In the genomic region with DNA sequence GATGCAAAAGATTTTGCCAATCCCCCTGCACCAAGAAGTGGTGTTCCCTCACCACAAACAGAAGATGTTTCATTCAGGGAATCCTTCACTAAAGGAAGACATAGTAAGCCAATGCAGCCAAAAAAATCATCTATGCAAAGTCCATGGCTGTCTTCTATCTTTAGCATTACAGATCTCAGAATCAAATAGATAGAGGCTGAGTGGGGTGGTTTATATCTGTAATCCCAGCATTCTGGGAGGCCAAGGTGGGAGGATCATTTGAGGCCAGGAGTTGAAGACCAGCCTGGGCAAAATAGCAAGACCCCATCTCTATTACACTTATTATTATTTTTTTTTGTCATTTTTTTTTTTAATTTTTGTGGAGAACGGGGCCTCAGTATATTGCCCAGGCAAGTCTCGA, we compare ENCODE assay signal across 27 cellular contexts.
"Had no signal": no experiment of that assay in that cellular context is flagged by ENCODE, and none has a peak within 500 bp of the region (broad histone marks: within the 10 kb centered on the region; RNA-seq: fewer than 3 reads in every experiment).

No MANE protein-coding gene starts in this region.

- H3K27me3 Mint-ChIP-seq: stimulated activated memory B cell treated with anti-CD40 and anti-IgM and Interleukin-4, amounts not matched to agents 10 μg/mL and 1 μg/mL and 100 μg/mL, for 72 hours; stimulated activated naive CD8-positive, alpha-beta T cell treated with anti-CD3 and anti-CD28 coated beads, Interleukin-15, amount 100 ng/mL, for 72 hours; type B pancreatic cell had no signal

- H3K4me3 ChIP-seq: lower lobe of right lung, neural progenitor cell, right atrium auricular region, right lobe of liver, smooth muscle cell, tibial nerve, uterus had no signal

- H3K27ac Mint-ChIP-seq: nephron progenitor cell, neural progenitor cell, type B pancreatic cell had no signal

- H3K27ac ChIP-seq: lower lobe of right lung, neural progenitor cell, neutrophil, parathyroid adenoma, right atrium auricular region, right lobe of liver, tibial nerve had no signal

- H3K9me3 Mint-ChIP-seq: natural killer cell; nephron progenitor cell; neural progenitor cell; stimulated activated memory B cell treated with anti-CD40 and anti-IgM and Interleukin-4, amounts not matched to agents 10 μg/mL and 1 μg/mL and 100 μg/mL, for 72 hours; stimulated activated naive CD8-positive, alpha-beta T cell treated with anti-CD3 and anti-CD28 coated beads, Interleukin-15, amount 100 ng/mL, for 72 hours; type B pancreatic cell had no signal

- H3K9me3 ChIP-seq: lower lobe of right lung, neutrophil, right atrium auricular region, right lobe of liver, tibial nerve, uterus had no signal

- H3K9ac ChIP-seq: neural progenitor cell, parathyroid adenoma had no signal

- H3K36me3 ChIP-seq: lower lobe of right lung, neural progenitor cell, neutrophil, right atrium auricular region, right lobe of liver, tibial nerve, uterus had no signal

- H2AFZ ChIP-seq: neural progenitor cell, parathyroid adenoma had no signal

- H3K79me2 ChIP-seq: parathyroid adenoma had no signal

- ATAC-seq: left cardiac atrium; left lobe of liver; lower lobe of right lung; natural killer cell; right lobe of liver; stimulated activated memory B cell treated with anti-CD40 and anti-IgM and Interleukin-4, amounts not matched to agents 10 μg/mL and 1 μg/mL and 100 μg/mL, for 72 hours; stimulated activated naive CD8-positive, alpha-beta T cell treated with anti-CD3 and anti-CD28 coated beads, Interleukin-15, amount 100 ng/mL, for 72 hours had no signal

- H3K4me2 ChIP-seq: neural progenitor cell, smooth muscle cell had no signal

- DNase-seq: hippocampal formation; kidney glomerular epithelial cell; left cardiac atrium; lower lobe of right lung; mammary epithelial cell; mesenchymal stem cell; natural killer cell; nephron progenitor cell; occipital lobe; stimulated activated CD4-positive, alpha-beta T cell treated with anti-CD3 and anti-CD28 coated beads, Interleukin-1b, Interleukin-23, amount 100 ng/mL, for 48 hours; stimulated activated CD4-positive, alpha-beta T cell treated with anti-CD3 and anti-CD28 coated beads, Interleukin-2, amount 100 ng/mL, for 48 hours; stimulated activated CD4-positive, alpha-beta T cell treated with anti-CD3 and anti-CD28 coated beads, Interleukin-4, amount 100 ng/mL, for 4 hours; stimulated activated CD8-positive, alpha-beta memory T cell treated with anti-CD3 and anti-CD28 coated beads, Interleukin-4, amount 100 ng/mL, for 48 hours; stimulated activated naive CD4-positive, alpha-beta T cell treated with Interleukin-2 at 50 U/mL for 16 hours; stimulated activated naive CD8-positive, alpha-beta T cell treated with anti-CD3 and anti-CD28 coated beads, Interleukin-15, amount 100 ng/mL, for 72 hours; substantia nigra; uterus had no signal

- H3K27me3 ChIP-seq: neural progenitor cell, neutrophil, right atrium auricular region, right lobe of liver, tibial nerve, uterus had no signal

- H3K4me3 Mint-ChIP-seq: natural killer cell; nephron progenitor cell; neural progenitor cell; stimulated activated memory B cell treated with anti-CD40 and anti-IgM and Interleukin-4, amounts not matched to agents 10 μg/mL and 1 μg/mL and 100 μg/mL, for 72 hours; type B pancreatic cell had no signal

- H3K36me3 Mint-ChIP-seq: natural killer cell; neural progenitor cell; stimulated activated memory B cell treated with anti-CD40 and anti-IgM and Interleukin-4, amounts not matched to agents 10 μg/mL and 1 μg/mL and 100 μg/mL, for 72 hours; type B pancreatic cell had no signal
